ENCODE assay signal across 33 cellular contexts in the genomic region with DNA sequence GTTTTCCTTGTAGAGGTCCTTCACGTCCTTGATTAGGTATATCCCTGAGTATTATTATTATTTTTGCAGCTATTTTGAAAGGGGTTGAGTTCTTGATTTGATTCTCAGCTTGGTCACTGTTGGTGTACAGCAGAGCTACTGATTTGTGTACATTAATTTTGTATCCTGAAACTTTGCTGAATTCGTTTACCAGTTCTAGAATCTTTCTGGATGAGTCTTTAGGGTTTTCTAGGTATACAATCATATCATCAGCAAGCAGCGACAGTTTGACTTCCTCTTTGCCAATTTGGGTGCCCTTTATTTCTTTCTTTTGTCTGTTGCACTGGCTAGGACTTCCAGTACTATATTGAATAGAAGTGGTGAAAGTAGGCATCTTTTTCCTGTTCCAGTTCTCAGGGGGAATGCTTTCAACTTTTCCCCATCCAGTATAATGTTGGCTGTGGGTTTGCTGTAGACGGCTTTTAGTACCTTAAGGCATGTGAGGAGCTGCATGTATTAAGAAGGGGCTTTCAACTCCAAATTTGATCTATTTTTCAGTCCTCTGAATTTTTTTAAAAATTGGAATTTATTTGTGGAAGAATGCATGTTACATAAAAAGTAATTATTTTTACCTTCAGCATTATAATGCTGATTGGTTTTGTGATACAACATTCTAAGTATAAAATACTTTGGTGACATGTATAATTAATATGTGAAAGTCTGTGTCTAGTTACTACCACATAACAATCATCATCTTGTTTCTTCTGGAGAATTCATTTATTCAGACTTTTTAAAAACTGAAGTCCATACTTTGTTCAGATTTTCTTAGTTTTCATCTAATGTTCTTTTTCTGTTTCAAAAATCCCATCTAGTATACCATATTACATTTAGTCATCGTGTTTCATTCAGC. TPM values are rescaled to one million over a fixed set of nuclear protein-coding genes. Genes with fewer than 3 reads are reported as not detected.
"Had no signal": no experiment of that assay in that cellular context is flagged by ENCODE, and none has a peak within 500 bp of the region (broad histone marks: within the 10 kb centered on the region; RNA-seq: fewer than 3 reads in every experiment).

No MANE protein-coding gene starts in this region.

- H3K36me3 ChIP-seq: adrenal gland, esophagus squamous epithelium had no signal

- H3K4me1 ChIP-seq: body of pancreas, esophagus squamous epithelium had no signal

- H3K9me3 Mint-ChIP-seq: activated CD4-positive, alpha-beta memory T cell treated with anti-CD3 and anti-CD28 coated beads for 36 hours; activated CD4-positive, alpha-beta T cell treated with anti-CD3 and anti-CD28 coated beads, Interleukin-2, amount 10 ng/mL, durations not matched to agents 24 days and 14 days; activated naive CD4-positive, alpha-beta T cell treated with anti-CD3 and anti-CD28 coated beads for 36 hours; activated naive CD4-positive, alpha-beta T cell treated with anti-CD3 and anti-CD28 coated beads, Interleukin-2, amount 50 U/mL, for 24 hours; activated naive CD8-positive, alpha-beta T cell treated with anti-CD3 and anti-CD28 coated beads for 36 hours; activated naive CD8-positive, alpha-beta T cell treated with anti-CD3 and anti-CD28 coated beads, Interleukin-2, amount 50 U/mL, for 24 hours; activated T-helper 1 cell treated with anti-CD3 and anti-CD28 coated beads, Interleukin-12 subunit alpha, Interleukin-12 subunit beta, Interleukin-2, Interleukin-4 antibody, amounts not matched to agents 30 ng/mL and 10 ng/mL and 1 ng/mL, durations not matched to agents 14 hours and 24 hours and 36 hours; activated T-helper 2 cell treated with anti-CD3 and anti-CD28 coated beads, Interferon-gamma antibody, Interleukin-2, Interleukin-4, amounts not matched to agents 10 μg/mL and 5 μg/mL and 100 μg/mL, durations not matched to agents 14 hours and 24 hours and 36 hours; T-helper 2 cell treated with Interferon-gamma antibody and Interleukin-4, amounts not matched to agents 5 μg/mL and 100 μg/mL, for 36 hours had no signal

- ATAC-seq: activated CD4-positive, alpha-beta T cell treated with anti-CD3 and anti-CD28 coated beads for 36 hours; activated CD8-positive, alpha-beta memory T cell treated with anti-CD3 and anti-CD28 coated beads, Interleukin-2, amount 10 ng/mL, durations not matched to agents 7 days and 5 days; activated CD8-positive, alpha-beta T cell treated with anti-CD3 and anti-CD28 coated beads, Interleukin-2, amount 10 ng/mL, durations not matched to agents 7 days and 5 days; activated naive CD8-positive, alpha-beta T cell treated with anti-CD3 and anti-CD28 coated beads, Interleukin-2, amount 50 U/mL, for 24 hours; body of pancreas; T-helper 17 cell had no signal

- H3K27ac ChIP-seq: adrenal gland, body of pancreas, epithelial cell of prostate, esophagus squamous epithelium had no signal

- H3K36me3 Mint-ChIP-seq: activated CD4-positive, alpha-beta memory T cell treated with anti-CD3 and anti-CD28 coated beads for 36 hours; activated CD8-positive, alpha-beta memory T cell treated with anti-CD3 and anti-CD28 coated beads, Interleukin-2, amount 10 ng/mL, durations not matched to agents 7 days and 5 days; activated naive CD4-positive, alpha-beta T cell treated with anti-CD3 and anti-CD28 coated beads, Interleukin-2, amount 50 U/mL, for 24 hours; activated naive CD8-positive, alpha-beta T cell treated with anti-CD3 and anti-CD28 coated beads for 36 hours had no signal

- H3K4me3 ChIP-seq: adrenal gland, body of pancreas, esophagus squamous epithelium had no signal

- H3K4me3 Mint-ChIP-seq: activated CD4-positive, alpha-beta memory T cell treated with anti-CD3 and anti-CD28 coated beads for 36 hours; activated CD4-positive, alpha-beta T cell treated with anti-CD3 and anti-CD28 coated beads for 36 hours; activated CD4-positive, alpha-beta T cell treated with anti-CD3 and anti-CD28 coated beads, Interleukin-2, amount 10 ng/mL, durations not matched to agents 24 days and 14 days; activated CD8-positive, alpha-beta memory T cell treated with anti-CD3 and anti-CD28 coated beads, Interleukin-2, amount 10 ng/mL, durations not matched to agents 7 days and 5 days; activated CD8-positive, alpha-beta T cell treated with anti-CD3 and anti-CD28 coated beads, Interleukin-2, amount 10 ng/mL, durations not matched to agents 7 days and 5 days; activated naive CD4-positive, alpha-beta T cell treated with anti-CD3 and anti-CD28 coated beads for 36 hours; activated naive CD4-positive, alpha-beta T cell treated with anti-CD3 and anti-CD28 coated beads, Interleukin-2, amount 50 U/mL, for 24 hours; activated naive CD8-positive, alpha-beta T cell treated with anti-CD3 and anti-CD28 coated beads for 36 hours; activated naive CD8-positive, alpha-beta T cell treated with anti-CD3 and anti-CD28 coated beads, Interleukin-2, amount 50 U/mL, for 24 hours; activated T-helper 1 cell treated with anti-CD3 and anti-CD28 coated beads, Interleukin-12 subunit alpha, Interleukin-12 subunit beta, Interleukin-2, Interleukin-4 antibody, amounts not matched to agents 30 ng/mL and 10 ng/mL and 1 ng/mL, durations not matched to agents 14 hours and 24 hours and 36 hours; T-helper 17 cell; T-helper 2 cell treated with Interferon-gamma antibody and Interleukin-4, amounts not matched to agents 5 μg/mL and 100 μg/mL, for 36 hours had no signal

- H3K27me3 ChIP-seq: adrenal gland, body of pancreas, esophagus squamous epithelium had no signal

- H3K27ac Mint-ChIP-seq: activated CD4-positive, alpha-beta memory T cell treated with anti-CD3 and anti-CD28 coated beads for 36 hours; activated CD4-positive, alpha-beta T cell treated with anti-CD3 and anti-CD28 coated beads for 36 hours; activated CD4-positive, alpha-beta T cell treated with anti-CD3 and anti-CD28 coated beads, Interleukin-2, amount 10 ng/mL, durations not matched to agents 24 days and 14 days; activated CD8-positive, alpha-beta memory T cell treated with anti-CD3 and anti-CD28 coated beads, Interleukin-2, amount 10 ng/mL, durations not matched to agents 7 days and 5 days; activated CD8-positive, alpha-beta T cell treated with anti-CD3 and anti-CD28 coated beads, Interleukin-2, amount 10 ng/mL, durations not matched to agents 7 days and 5 days; activated naive CD4-positive, alpha-beta T cell treated with anti-CD3 and anti-CD28 coated beads for 36 hours; activated naive CD4-positive, alpha-beta T cell treated with anti-CD3 and anti-CD28 coated beads, Interleukin-2, amount 50 U/mL, for 24 hours; activated naive CD8-positive, alpha-beta T cell treated with anti-CD3 and anti-CD28 coated beads for 36 hours; activated naive CD8-positive, alpha-beta T cell treated with anti-CD3 and anti-CD28 coated beads, Interleukin-2, amount 50 U/mL, for 24 hours; activated T-helper 1 cell treated with anti-CD3 and anti-CD28 coated beads, Interleukin-12 subunit alpha, Interleukin-12 subunit beta, Interleukin-2, Interleukin-4 antibody, amounts not matched to agents 30 ng/mL and 10 ng/mL and 1 ng/mL, durations not matched to agents 14 hours and 24 hours and 36 hours; activated T-helper 2 cell treated with anti-CD3 and anti-CD28 coated beads, Interferon-gamma antibody, Interleukin-2, Interleukin-4, amounts not matched to agents 10 μg/mL and 5 μg/mL and 100 μg/mL, durations not matched to agents 14 hours and 24 hours and 36 hours; T-helper 17 cell; T-helper 2 cell treated with Interferon-gamma antibody and Interleukin-4, amounts not matched to agents 5 μg/mL and 100 μg/mL, for 36 hours had no signal

- H3K9me3 ChIP-seq: adrenal gland, body of pancreas, esophagus squamous epithelium had no signal

- DNase-seq: activated CD4-positive, alpha-beta memory T cell treated with anti-CD3 and anti-CD28 coated beads for 36 hours; activated CD4-positive, alpha-beta T cell treated with anti-CD3 and anti-CD28 coated beads for 36 hours; activated CD4-positive, alpha-beta T cell treated with anti-CD3 and anti-CD28 coated beads, Interleukin-2, amount 10 ng/mL, durations not matched to agents 24 days and 14 days; activated CD4-positive, CD25-positive, alpha-beta regulatory T cell; activated CD4-positive, CD25-positive, alpha-beta regulatory T cell treated with anti-CD3 and anti-CD28 coated beads, Interleukin-2, amount 50 U/mL, for 72 hours; activated CD8-positive, alpha-beta memory T cell treated with anti-CD3 and anti-CD28 coated beads, Interleukin-2, amount 10 ng/mL, durations not matched to agents 7 days and 5 days; activated CD8-positive, alpha-beta memory T cell treated with anti-CD3 and anti-CD28 coated beads, Interleukin-2, amount 50 U/mL, for 4 hours; activated CD8-positive, alpha-beta T cell treated with anti-CD3 and anti-CD28 coated beads, Interleukin-2, amount 10 ng/mL, durations not matched to agents 7 days and 5 days; activated effector memory CD4-positive, alpha-beta T cell treated with anti-CD3 and anti-CD28 coated beads, Interleukin-2, amount 50 U/mL, for 16 hours; activated naive CD4-positive, alpha-beta T cell treated with anti-CD3 and anti-CD28 coated beads for 36 hours; activated naive CD8-positive, alpha-beta T cell treated with anti-CD3 and anti-CD28 coated beads for 36 hours; activated naive CD8-positive, alpha-beta T cell treated with anti-CD3 and anti-CD28 coated beads, Interleukin-2, amount 50 U/mL, for 24 hours; activated T-cell treated with anti-CD3 and anti-CD28 coated beads, Interleukin-2, amount 50 U/mL, for 1 hour; activated T-cell treated with anti-CD3 and anti-CD28 coated beads, Interleukin-2, amount 50 U/mL, for 48 hours; adrenal gland; amygdala; aorta; body of pancreas; caudate nucleus; cortex of kidney; dermis blood vessel endothelial cell; effector CD8-positive, alpha-beta T cell; esophagus squamous epithelium; foreskin melanocyte; head of caudate nucleus; T-helper 1 cell; T-helper 17 cell; T1000 had no signal

- H3K4me1 Mint-ChIP-seq: activated CD4-positive, alpha-beta T cell treated with anti-CD3 and anti-CD28 coated beads for 36 hours; activated CD4-positive, alpha-beta T cell treated with anti-CD3 and anti-CD28 coated beads, Interleukin-2, amount 10 ng/mL, durations not matched to agents 24 days and 14 days; activated CD8-positive, alpha-beta memory T cell treated with anti-CD3 and anti-CD28 coated beads, Interleukin-2, amount 10 ng/mL, durations not matched to agents 7 days and 5 days; activated naive CD4-positive, alpha-beta T cell treated with anti-CD3 and anti-CD28 coated beads, Interleukin-2, amount 50 U/mL, for 24 hours; T-helper 17 cell had no signal

RNA-seq across cellular contexts. Expression of a gene that starts 49.6 kb away (rescaled TPM):
- total RNA-seq: activated CD4-positive, alpha-beta memory T cell treated with anti-CD3 and anti-CD28 coated beads for 36 hours; activated CD4-positive, alpha-beta T cell treated with anti-CD3 and anti-CD28 coated beads for 36 hours; activated CD4-positive, alpha-beta T cell treated with anti-CD3 and anti-CD28 coated beads, Interleukin-2, amount 10 ng/mL, durations not matched to agents 24 days and 14 days; activated CD8-positive, alpha-beta T cell treated with anti-CD3 and anti-CD28 coated beads, Interleukin-2, amount 10 ng/mL, durations not matched to agents 7 days and 5 days; activated naive CD4-positive, alpha-beta T cell treated with anti-CD3 and anti-CD28 coated beads for 36 hours; activated naive CD8-positive, alpha-beta T cell treated with anti-CD3 and anti-CD28 coated beads for 36 hours; activated T-helper 1 cell treated with anti-CD3 and anti-CD28 coated beads, Interleukin-12 subunit alpha, Interleukin-12 subunit beta, Interleukin-2, Interleukin-4 antibody, amounts not matched to agents 30 ng/mL and 10 ng/mL and 1 ng/mL, durations not matched to agents 14 hours and 24 hours and 36 hours; activated T-helper 2 cell treated with anti-CD3 and anti-CD28 coated beads, Interferon-gamma antibody, Interleukin-2, Interleukin-4, amounts not matched to agents 10 μg/mL and 5 μg/mL and 100 μg/mL, durations not matched to agents 14 hours and 24 hours and 36 hours had no signal
